Comparison of ENCODE assay signal across 8 cellular contexts in the genomic region with DNA sequence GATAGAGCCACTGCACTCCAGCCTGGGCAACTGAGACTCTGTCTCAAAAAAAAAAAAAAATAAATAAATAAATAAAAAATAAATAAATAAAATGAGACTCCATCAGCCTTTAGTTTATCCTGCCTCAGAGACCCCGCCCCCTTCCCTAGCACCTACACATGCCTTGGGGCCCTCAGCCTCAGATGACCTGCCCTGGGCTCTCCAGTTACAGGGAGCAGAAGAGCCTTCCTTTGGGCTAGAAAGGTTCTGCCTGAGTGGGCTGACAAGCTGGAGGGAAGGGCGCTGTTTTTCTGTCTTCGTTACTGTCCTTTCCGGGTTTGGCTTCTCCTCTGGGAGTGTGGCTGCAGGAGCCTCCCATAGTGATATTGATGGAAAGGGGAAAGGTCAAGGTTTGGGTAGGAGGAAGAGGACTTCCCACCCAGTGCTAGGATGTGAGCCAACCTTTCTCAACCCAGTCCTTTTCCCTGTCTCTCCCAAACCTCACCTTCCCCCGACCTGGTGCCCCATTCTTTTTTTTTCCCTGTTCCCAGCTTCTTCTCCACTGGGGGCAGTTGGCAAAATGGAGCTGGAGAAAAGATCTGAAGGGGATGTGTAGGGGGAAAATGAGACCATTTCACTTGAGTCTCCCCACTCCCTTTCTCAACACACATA. TPM values are rescaled to one million over a fixed set of nuclear protein-coding genes. Genes with fewer than 3 reads are reported as not detected.
DNase-seq lines count a peak whose midpoint lies in the region; ATAC-seq and TF ChIP-seq lines count a peak whose summit lies in the region.

No MANE protein-coding gene starts in this region.

- POLR2A ChIA-PET in activated CD4-positive, alpha-beta T cell treated with anti-CD3 and anti-CD28 coated beads for 36 hours (lab: Charles Lee) = no interaction called here

- no peaks in the 10 kb centered on the region for H3K9me3 Mint-ChIP-seq in activated CD4-positive, alpha-beta T cell treated with anti-CD3 and anti-CD28 coated beads for 36 hours (ENCODE audit: low read depth)
- H3K9me3 Mint-ChIP-seq in stimulated activated effector memory CD8-positive, alpha-beta T cell treated with anti-CD3 and anti-CD28 coated beads, Interleukin-12 subunit alpha, Interleukin-12 subunit beta, amount 100 ng/mL, for 72 hours = no peaks in the 10 kb centered on the region

- WGBS in gastroesophageal sphincter (ENCODE audit: low coverage in 1 of 2), 2 donors = 42 to 90% methylated on average over 1 to 4 of the region's 5 CpGs

- intact Hi-C loops in activated CD4-positive, alpha-beta T cell treated with anti-CD3 and anti-CD28 coated beads for 36 hours (cut with DNase I, micrococcal nuclease) = loop anchor here (5.0 kb wide), 3 partner anchors 48 to 807 kb away; partner anchors contain the start of genes BANF1 (in 1 of the 2), EIF1AD (in 1 of the 2), LRFN4 (in 1 of the 2) and MRPL11 (in 1 of the 2)

- DNase-seq in activated CD4-positive, alpha-beta T cell treated with anti-CD3 and anti-CD28 coated beads for 36 hours = no peak
- no peak for DNase-seq in activated CD4-positive, alpha-beta T cell treated with anti-CD3 and anti-CD28 coated beads, Interleukin-2, amount 50 U/mL, for 48 hours
- peak; percentile 31 to 37 for DNase-seq in SJCRH30
- no peak for DNase-seq in stimulated activated effector memory CD8-positive, alpha-beta T cell treated with anti-CD3 and anti-CD28 coated beads, Interleukin-12 subunit alpha, Interleukin-12 subunit beta, amount 100 ng/mL, for 72 hours (ENCODE audit: low spot score in 2 of 2)

- H3K27me3 Mint-ChIP-seq in activated CD4-positive, alpha-beta T cell treated with anti-CD3 and anti-CD28 coated beads for 36 hours = peaks cover 4% of the 10 kb centered on the region

- H3K9me3 ChIP-seq in SJCRH30 (replicated peaks) (no peaks in the 10 kb centered on the region), gastroesophageal sphincter (no peaks in the 10 kb centered on the region)

- H3K36me3 ChIP-seq in SJCRH30 = peaks cover 18% of the 10 kb centered on the region
- peaks cover 0 to 20% of the 10 kb centered on the region in 2 donors for H3K36me3 ChIP-seq in gastroesophageal sphincter

- peak overlapping the region; percentile 95 for H3K27ac Mint-ChIP-seq in activated CD4-positive, alpha-beta T cell treated with anti-CD3 and anti-CD28 coated beads for 36 hours
- peak overlapping the region; percentile 100 for H3K27ac Mint-ChIP-seq in stimulated activated effector memory CD8-positive, alpha-beta T cell treated with anti-CD3 and anti-CD28 coated beads, Interleukin-12 subunit alpha, Interleukin-12 subunit beta, amount 100 ng/mL, for 72 hours

- H3K4me1 ChIP-seq in SJCRH30 = peaks cover 6% of the 10 kb centered on the region
- H3K4me1 ChIP-seq in gastroesophageal sphincter = peaks cover 0 to 64% (median 26%) of the 10 kb centered on the region in 3 donors

- peak overlapping the region; percentile 61 for H3K27ac ChIP-seq in SJCRH30
- peak overlapping the region in 3 of 4 donors; percentile 89 to 95 (median 92) for H3K27ac ChIP-seq in gastroesophageal sphincter

- no peak for ATAC-seq in activated CD4-positive, alpha-beta T cell treated with anti-CD3 and anti-CD28 coated beads for 36 hours
- no peak for ATAC-seq in gastroesophageal sphincter
- ATAC-seq in stimulated activated effector memory CD8-positive, alpha-beta T cell treated with anti-CD3 and anti-CD28 coated beads, Interleukin-12 subunit alpha, Interleukin-12 subunit beta, amount 100 ng/mL, for 72 hours = no peak
- ATAC-seq in GM18868 (IDR thresholded peaks at IDR 0.05; ENCODE audit: unreplicated experiment) = no peak
- ATAC-seq in GM21381 (IDR thresholded peaks at IDR 0.05; ENCODE audit: unreplicated experiment) = no peak
- ATAC-seq in GM21576 (IDR thresholded peaks at IDR 0.05; ENCODE audit: unreplicated experiment) = no peak

- TF ChIP-seq EP300 in gastroesophageal sphincter (IDR thresholded peaks at IDR 0.05) = no peak

- no peak for TF ChIP-seq CTCF in gastroesophageal sphincter (IDR thresholded peaks at IDR 0.05)

- H3K36me3 Mint-ChIP-seq in activated CD4-positive, alpha-beta T cell treated with anti-CD3 and anti-CD28 coated beads for 36 hours (ENCODE audit: low read depth) = peaks cover 21% of the 10 kb centered on the region
- H3K36me3 Mint-ChIP-seq in stimulated activated effector memory CD8-positive, alpha-beta T cell treated with anti-CD3 and anti-CD28 coated beads, Interleukin-12 subunit alpha, Interleukin-12 subunit beta, amount 100 ng/mL, for 72 hours = peaks cover 40% of the 10 kb centered on the region

- peaks cover 39% of the 10 kb centered on the region for H3K4me1 Mint-ChIP-seq in activated CD4-positive, alpha-beta T cell treated with anti-CD3 and anti-CD28 coated beads for 36 hours
- H3K4me1 Mint-ChIP-seq in stimulated activated effector memory CD8-positive, alpha-beta T cell treated with anti-CD3 and anti-CD28 coated beads, Interleukin-12 subunit alpha, Interleukin-12 subunit beta, amount 100 ng/mL, for 72 hours = peaks cover 34% of the 10 kb centered on the region

- CTCF ChIA-PET in activated CD4-positive, alpha-beta T cell treated with anti-CD3 and anti-CD28 coated beads for 36 hours (lab: Charles Lee) = interaction anchor here (0.6 to 7.5 kb wide), 9 partner anchors 16 to 509 kb away, joined by 3 to 63 read pairs (median 4); partner anchors contain the start of gene FIBP

- peak overlapping the region; percentile 86 for H3K4me3 ChIP-seq in SJCRH30
- no peak overlapping the region for H3K4me3 ChIP-seq in gastroesophageal sphincter

- H3K27me3 ChIP-seq in SJCRH30 (peaks cover 5% of the 10 kb centered on the region; the same call in 1 of the 2 replicates), gastroesophageal sphincter (peaks cover 22% of the 10 kb centered on the region)

- H3K4me3 Mint-ChIP-seq in activated CD4-positive, alpha-beta T cell treated with anti-CD3 and anti-CD28 coated beads for 36 hours = peak overlapping the region; percentile 91
- peak overlapping the region; percentile 100 for H3K4me3 Mint-ChIP-seq in stimulated activated effector memory CD8-positive, alpha-beta T cell treated with anti-CD3 and anti-CD28 coated beads, Interleukin-12 subunit alpha, Interleukin-12 subunit beta, amount 100 ng/mL, for 72 hours

- TF ChIP-seq POLR2A in gastroesophageal sphincter (IDR thresholded peaks at IDR 0.05) = no peak

RNA-seq across cellular contexts. Expression of gene SF3B2, which starts 1.5 kb away (rescaled TPM):
- total RNA-seq in activated CD4-positive, alpha-beta T cell treated with anti-CD3 and anti-CD28 coated beads for 36 hours = 100 to 1,000 TPM; 265 to 270 TPM
- total RNA-seq in SJCRH30 (2014; rRNA removed; shearing (Covaris generic)) = 163 and 169 TPM in 2 replicates
- 100 to 1,000 TPM; 113 to 179 (median 160) TPM for total RNA-seq in gastroesophageal sphincter

RNA-seq across cellular contexts. Expression of gene GAL3ST3, which starts 1.7 kb away (rescaled TPM):
- under 1 TPM; 0.51 to 0.69 TPM for total RNA-seq in activated CD4-positive, alpha-beta T cell treated with anti-CD3 and anti-CD28 coated beads for 36 hours
- total RNA-seq in SJCRH30 (2014; rRNA removed; shearing (Covaris generic)) = not detected in 2 replicates
- 1 to 10 TPM; 1.2 to 7.8 (median 2.2) TPM for total RNA-seq in gastroesophageal sphincter

RNA-seq across cellular contexts. Expression of gene PACS1, which starts 19.4 kb away (rescaled TPM):
- 10 to 100 TPM; 76.6 to 90.7 TPM for total RNA-seq in activated CD4-positive, alpha-beta T cell treated with anti-CD3 and anti-CD28 coated beads for 36 hours
- 11.8 and 12.5 TPM in 2 replicates for total RNA-seq in SJCRH30 (2014; rRNA removed; shearing (Covaris generic))
- total RNA-seq in gastroesophageal sphincter = 10 to 100 TPM; 32.7 to 81.8 (median 38.2) TPM

RNA-seq across cellular contexts. Expression of gene CATSPER1, which starts 24.4 kb away (rescaled TPM):
- total RNA-seq in activated CD4-positive, alpha-beta T cell treated with anti-CD3 and anti-CD28 coated beads for 36 hours = not detected
- 0.24 and 0.51 TPM in 2 replicates for total RNA-seq in SJCRH30 (2014; rRNA removed; shearing (Covaris generic))
- total RNA-seq in gastroesophageal sphincter = under 1 TPM in 1 of 4 donors, not detected in 3; 0.12 TPM

RNA-seq across cellular contexts. Expression of gene CST6, which starts 38.9 kb away (rescaled TPM):
- total RNA-seq in activated CD4-positive, alpha-beta T cell treated with anti-CD3 and anti-CD28 coated beads for 36 hours = not detected
- not detected in 2 replicates for total RNA-seq in SJCRH30 (2014; rRNA removed; shearing (Covaris generic))
- total RNA-seq in gastroesophageal sphincter = 1 to 10 TPM in 1 of 4 donors, not detected in 3; 1.7 TPM

Comparison
In these comparisons a context has a peak if more than half of its experiments do, and no peak if none do; other contexts are left out.
1. DNase-seq: peak in SJCRH30 (2 of 2); none in activated CD4-positive, alpha-beta T cell treated with anti-CD3 and anti-CD28 coated beads for 36 hours (single experiment), activated CD4-positive, alpha-beta T cell treated with anti-CD3 and anti-CD28 coated beads, Interleukin-2, amount 50 U/mL, for 48 hours (0 of 2) and stimulated activated effector memory CD8-positive, alpha-beta T cell treated with anti-CD3 and anti-CD28 coated beads, Interleukin-12 subunit alpha, Interleukin-12 subunit beta, amount 100 ng/mL, for 72 hours (0 of 2).